ENCODE assay signal across 1 cellular context in the genomic region with DNA sequence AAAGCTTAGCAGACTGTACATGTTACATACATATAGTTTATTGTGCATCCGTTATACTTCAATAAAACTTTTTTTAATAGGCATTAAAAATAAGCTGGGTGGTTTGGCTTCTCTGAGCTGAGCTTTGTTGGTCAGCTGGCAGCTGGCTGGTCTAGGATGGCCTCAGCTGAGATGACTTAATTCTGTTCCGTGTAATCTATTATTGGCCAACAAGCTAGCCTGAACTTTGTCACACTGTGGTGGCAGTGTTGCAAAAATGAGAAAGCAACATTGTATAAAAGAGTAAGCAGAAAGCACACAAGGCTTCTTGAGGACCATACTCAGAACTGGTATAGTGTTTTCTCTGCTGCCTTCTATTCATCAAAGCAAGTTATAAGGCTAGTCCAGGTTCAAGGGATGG.
TF ChIP-seq lines count a peak whose summit lies in the region.

No MANE protein-coding gene starts in this region.

TF ChIP-seq in liver, 16 proteins besides CTCF, POLR2A, EP300 and RAD21 (continued from another document):
- TF ChIP-seq GABPA (IDR thresholded peaks at IDR 0.05 in 1 of 2, conservative IDR thresholded peaks at IDR 0.05 in 1 of 2) (peak in 1 of 2 donors; percentile 41), ZBTB33 (IDR thresholded peaks at IDR 0.05) (peak; percentile 16)
